ENCODE assay signal across 20 cellular contexts in genomic region chr3:61155701-61156292, GRCh38.
DNase-seq lines count a peak whose midpoint lies in the region; ATAC-seq, FAIRE-seq and TF ChIP-seq lines count a peak whose summit lies in the region.
"Had no signal": no experiment of that assay in that cellular context is flagged by ENCODE, and none has a peak within 500 bp of the region (broad histone marks: within the 10 kb centered on the region; RNA-seq: fewer than 3 reads in every experiment).

No MANE protein-coding gene starts in this region.

- H3K4me3 Mint-ChIP-seq in activated T-cell treated with anti-CD3 and anti-CD28 coated beads, Interleukin-2, amount 50 U/mL, for 4 hours: no peak overlapping the region
- H3K4me3 Mint-ChIP-seq: H9 had no signal

- H3K27ac ChIP-seq in VCaP (peak overlapping the region; percentile 68), left ventricle myocardium inferior (replicated peaks) (peak overlapping the region; percentile 74), pancreas (peak overlapping the region in 3 of 4 donors; percentile 3 to 40 (median 38))
- H3K27ac ChIP-seq: C4-2B, HL-60, SK-N-MC had no signal

- FAIRE-seq in pancreas (lab: Jason Lieb, UNC): no peak
- FAIRE-seq: RCC 7860 had no signal

- no peaks in the 10 kb centered on the region for H3K36me3 Mint-ChIP-seq in activated T-cell treated with anti-CD3 and anti-CD28 coated beads, Interleukin-2, amount 50 U/mL, for 4 hours (ENCODE audit: insufficient read depth)

- peaks cover 21% of the 10 kb centered on the region for H3K4me1 ChIP-seq in left ventricle myocardium inferior
- H3K4me1 ChIP-seq in pancreas: peaks cover 11 to 25% (median 24%) of the 10 kb centered on the region in 3 donors

- no peaks in the 10 kb centered on the region for H3K4me1 Mint-ChIP-seq in activated T-cell treated with anti-CD3 and anti-CD28 coated beads, Interleukin-2, amount 50 U/mL, for 4 hours (ENCODE audit: low read depth)

- H3K4me3 ChIP-seq in left ventricle myocardium inferior (no peak overlapping the region), pancreas (no peak overlapping the region)
- H3K4me3 ChIP-seq: MG63, SK-N-MC had no signal

- DNase-seq in G401 (ENCODE audit: low spot score) (peak; percentile 17), left ventricle myocardium inferior (no peak), pancreas (peak in 4 of 6 donors; percentile 39 to 68 (median 64)), ecto neural progenitor cell (ENCODE audit: low spot score) (no peak)
- DNase-seq in activated T-cell treated with anti-CD3 and anti-CD28 coated beads, Interleukin-2, amount 50 U/mL, for 4 hours: no peak
- DNase-seq: ACHN, GDM1, H9, IMR-90, MG63, NCI-H1048, NCI-H1436, NCI-H2029 treated with DMSO at 0.1 percent for 48 hours, SHP77 had no signal

- peak; percentile 93 to 96 (median 95) for ATAC-seq in pancreas
- no peak for ATAC-seq in HG03196 (IDR thresholded peaks at IDR 0.05; ENCODE audit: unreplicated experiment)
- no peak for ATAC-seq in activated T-cell treated with anti-CD3 and anti-CD28 coated beads, Interleukin-2, amount 50 U/mL, for 4 hours

- no peaks in the 10 kb centered on the region for H3K9me3 ChIP-seq in left ventricle myocardium inferior (replicated peaks)
- no peaks in the 10 kb centered on the region for H3K9me3 ChIP-seq in pancreas
- H3K9me3 ChIP-seq: MG63 had no signal

- in situ Hi-C loops in G401 (cut with HindIII; ENCODE audit: low sequenced_read_pairs): no loop called here

- no peaks in the 10 kb centered on the region for H3K27me3 Mint-ChIP-seq in activated T-cell treated with anti-CD3 and anti-CD28 coated beads, Interleukin-2, amount 50 U/mL, for 4 hours (ENCODE audit: low read depth)

- H3K9me3 Mint-ChIP-seq in activated T-cell treated with anti-CD3 and anti-CD28 coated beads, Interleukin-2, amount 50 U/mL, for 4 hours: no peaks in the 10 kb centered on the region

- H3K27me3 ChIP-seq in left ventricle myocardium inferior (ENCODE audit: low read depth) (no peaks in the 10 kb centered on the region), pancreas (no peaks in the 10 kb centered on the region)
- H3K27me3 ChIP-seq: MG63 had no signal

- WGBS in pancreas, 2 donors: 14 to 16% methylated on average over 3 of the region's 3 CpGs

- H3K36me3 ChIP-seq in left ventricle myocardium inferior (no peaks in the 10 kb centered on the region), pancreas (no peaks in the 10 kb centered on the region)
- H3K36me3 ChIP-seq: MG63 had no signal

- intact Hi-C loops in left ventricle myocardium inferior (cut with micrococcal nuclease): no loop called here
- intact Hi-C loops in pancreas (cut with DNase I): no loop called here

- no peak for TF ChIP-seq CTCF in VCaP (conservative IDR thresholded peaks at IDR 0.05)
- TF ChIP-seq CTCF in left ventricle myocardium inferior (IDR thresholded peaks at IDR 0.05; ENCODE audit: borderline replicate concordance): no peak
- TF ChIP-seq CTCF in pancreas (IDR thresholded peaks at IDR 0.05): no peak

Comparison
In these comparisons a context has a peak if more than half of its experiments do, and no peak if none do; other contexts are left out.
1. DNase-seq: peak in G401 (single experiment) and pancreas (4 of 6); none in left ventricle myocardium inferior (single experiment), ecto neural progenitor cell (single experiment) and activated T-cell treated with anti-CD3 and anti-CD28 coated beads, Interleukin-2, amount 50 U/mL, for 4 hours (single experiment).
2. ATAC-seq: peak in pancreas (4 of 4); none in HG03196 (single experiment) and activated T-cell treated with anti-CD3 and anti-CD28 coated beads, Interleukin-2, amount 50 U/mL, for 4 hours (0 of 2).
3. Peak in every context shown above with its lines, with median percentiles within 50 percentile points of each other: H3K27ac ChIP-seq.